Comparison of ENCODE assay signal across 22 cellular contexts in genomic region chr1:192759104-192759503, GRCh38. TPM values are rescaled to one million over a fixed set of nuclear protein-coding genes. Genes with fewer than 3 reads are reported as not detected.
DNase-seq lines count a peak whose midpoint lies in the region; ATAC-seq, FAIRE-seq and TF ChIP-seq lines count a peak whose summit lies in the region.
"Had no signal": no experiment of that assay in that cellular context is flagged by ENCODE, and none has a peak within 500 bp of the region (broad histone marks: within the 10 kb centered on the region; RNA-seq: fewer than 3 reads in every experiment).

No MANE protein-coding gene starts in this region.

- no peak for TF ChIP-seq RAD21 in A549 (conservative IDR thresholded peaks at IDR 0.05 in 1 of 2, IDR thresholded peaks at IDR 0.05 in 1 of 2)

- H3K4me3 ChIP-seq in A549, result no peak overlapping the region
- H3K4me3 ChIP-seq in endodermal cell (ENCODE audit: low read length), result peak overlapping the region; percentile 44
- H3K4me3 ChIP-seq: BLaER1 had no signal

- WGBS in A549 (ENCODE audit: missing lambda C conversion rate), result 83% methylated on average over 1 of the region's 1 CpG
- WGBS in endodermal cell (ENCODE audit: insufficient coverage in 1 of 2, insufficient read length in 1 of 2), 2 experiments, result 100% methylated on average over 1 of the region's 1 CpG

- no peak overlapping the region for H3K9ac ChIP-seq in endodermal cell (ENCODE audit: extremely low read depth, low read length, poor library complexity, severe bottlenecking)
- H3K9ac ChIP-seq: BLaER1 had no signal

- ATAC-seq in A549 (no peak), T-helper 17 cell (no peak), HG02981 (IDR thresholded peaks at IDR 0.05; ENCODE audit: unreplicated experiment) (no peak), HG03571 (IDR thresholded peaks at IDR 0.05; ENCODE audit: unreplicated experiment) (no peak)
- ATAC-seq: CD8-positive, alpha-beta T cell had no signal

- H3K4me1 Mint-ChIP-seq in endodermal cell (peaks cover 7% of the 10 kb centered on the region), T-helper 17 cell (no peaks in the 10 kb centered on the region)
- H3K4me1 Mint-ChIP-seq: CD14-positive monocyte; CD4-positive, CD25-positive, alpha-beta regulatory T cell had no signal

- no peaks in the 10 kb centered on the region for H3K4me1 ChIP-seq in A549
- H3K4me1 ChIP-seq in endodermal cell (ENCODE audit: control insufficient read depth, insufficient read depth, low read length), result no peaks in the 10 kb centered on the region
- H3K4me1 ChIP-seq: BE2C, BLaER1, Caco-2 had no signal

- CTCF ChIA-PET in A549 (lab: Yijun Ruan, JAX), result no interaction called here

- H3K27me3 ChIP-seq in endodermal cell (ENCODE audit: control insufficient read depth, insufficient read depth, low read length, poor library complexity, severe bottlenecking), result no peaks in the 10 kb centered on the region
- H3K27me3 ChIP-seq: BE2C, BLaER1 had no signal

- H3K4me2 ChIP-seq in A549, result no peak overlapping the region
- H3K4me2 ChIP-seq: BLaER1 had no signal

- TF ChIP-seq CTCF in A549 (IDR thresholded peaks at IDR 0.05), result no peak
- TF ChIP-seq CTCF in endodermal cell (conservative IDR thresholded peaks at IDR 0.05), result no peak

- H3K27ac ChIP-seq in A549 (no peak overlapping the region), endodermal cell (ENCODE audit: low read depth, low read length) (no peak overlapping the region)
- H3K27ac ChIP-seq: 22Rv1, BLaER1 had no signal

- no peak overlapping the region for H3K27ac Mint-ChIP-seq in endodermal cell
- H3K27ac Mint-ChIP-seq in T-helper 17 cell, result no peak overlapping the region
- H3K27ac Mint-ChIP-seq: CD14-positive monocyte; CD4-positive, CD25-positive, alpha-beta regulatory T cell; CD8-positive, alpha-beta T cell had no signal

- no peak for TF ChIP-seq EP300 in A549 (IDR thresholded peaks at IDR 0.05)

- no peaks in the 10 kb centered on the region for H3K27me3 Mint-ChIP-seq in endodermal cell (ENCODE audit: insufficient read depth)
- peaks cover 12% of the 10 kb centered on the region for H3K27me3 Mint-ChIP-seq in T-helper 17 cell

- FAIRE-seq in A549 (lab: Jason Lieb, UNC), result peak; percentile 46
- peak; percentile 41 for FAIRE-seq in H54 (lab: Jason Lieb, UNC)
- FAIRE-seq: G401.6, GM12891 had no signal

- peaks cover 5% of the 10 kb centered on the region for H3K36me3 Mint-ChIP-seq in endodermal cell (ENCODE audit: low read depth)
- H3K36me3 Mint-ChIP-seq in T-helper 17 cell (ENCODE audit: low read depth), result no peaks in the 10 kb centered on the region
- H3K36me3 Mint-ChIP-seq: CD14-positive monocyte; CD4-positive, CD25-positive, alpha-beta regulatory T cell; CD8-positive, alpha-beta T cell had no signal

- H3K4me3 Mint-ChIP-seq in endodermal cell (no peak overlapping the region), T-helper 17 cell (no peak overlapping the region)
- H3K4me3 Mint-ChIP-seq: CD14-positive monocyte; CD4-positive, CD25-positive, alpha-beta regulatory T cell; CD8-positive, alpha-beta T cell had no signal

- TF ChIP-seq POLR2A in A549 (IDR thresholded peaks at IDR 0.05; ENCODE audit: low read length) (no peak), H54 (IDR thresholded peaks at IDR 0.05; ENCODE audit: low read depth, low read length) (no peak)

- peaks cover 15% of the 10 kb centered on the region for H3K9me3 Mint-ChIP-seq in endodermal cell
- H3K9me3 Mint-ChIP-seq: CD8-positive, alpha-beta T cell had no signal

- POLR2A ChIA-PET in A549 (lab: Yijun Ruan, JAX), result no interaction called here

- DNase-seq in NCI-H748 (lab: John Stamatoyannopoulos, UW; ENCODE audit: unreplicated experiment), result peak; percentile 4
- DNase-seq in NCI-H748 treated with DMSO at 0.1 percent for 48 hours (lab: John Stamatoyannopoulos, UW), result no peak
- no peak for DNase-seq in A549 (ENCODE audit: low read depth in 1 of 2, low spot score in 1 of 2)
- DNase-seq in H54 (ENCODE audit: insufficient read length, low spot score), result no peak
- DNase-seq in endodermal cell, result no peak
- DNase-seq in T-helper 17 cell, result no peak
- DNase-seq: ACHN; BE2C; C1 segment of cervical spinal cord; Caco-2; Calu3; CD4-positive, CD25-positive, alpha-beta regulatory T cell; CD8-positive, alpha-beta T cell; DMS79 treated with DMSO at 0.1 percent for 48 hours; GF-D8 had no signal

- H3K9me3 ChIP-seq in A549 (no peaks in the 10 kb centered on the region), endodermal cell (ENCODE audit: control insufficient read depth, low read length) (peaks cover 24% of the 10 kb centered on the region), T-helper 17 cell (ENCODE audit: control insufficient read depth, low read length, poor library complexity, severe bottlenecking) (no peaks in the 10 kb centered on the region)
- H3K9me3 ChIP-seq: BE2C, BLaER1, Caco-2 had no signal

- H3K36me3 ChIP-seq in endodermal cell (ENCODE audit: control insufficient read depth, insufficient read depth, low read length), result no peaks in the 10 kb centered on the region
- H3K36me3 ChIP-seq: BE2C, BLaER1 had no signal

TF ChIP-seq in A549, 52 proteins besides CTCF, POLR2A, EP300 and RAD21:
- TF ChIP-seq HOXB13 (CRISPR knock-in tag; IDR thresholded peaks at IDR 0.05; ENCODE audit: low read depth), result no peak
- no peak for TF ChIP-seq CHD4 (IDR thresholded peaks at IDR 0.05; ENCODE audit: borderline replicate concordance)
- no peak for TF ChIP-seq ZFP36 (IDR thresholded peaks at IDR 0.05; ENCODE audit: borderline replicate concordance, partially characterized antibody)
- TF ChIP-seq JUNB (IDR thresholded peaks at IDR 0.05), result no peak
- TF ChIP-seq POLR2AphosphoS2 (conservative IDR thresholded peaks at IDR 0.05; ENCODE audit: low read length), result no peak
- no peak for TF ChIP-seq REST (IDR thresholded peaks at IDR 0.05)
- TF ChIP-seq FOSB (CRISPR knock-in tag; IDR thresholded peaks at IDR 0.05), result no peak
- TF ChIP-seq TFCP2L1 (CRISPR knock-in tag; IDR thresholded peaks at IDR 0.05), result no peak
- no peak for TF ChIP-seq KDM5A (IDR thresholded peaks at IDR 0.05)
- TF ChIP-seq ZNF302 (CRISPR knock-in tag; IDR thresholded peaks at IDR 0.05), result no peak
- TF ChIP-seq KDM1A (IDR thresholded peaks at IDR 0.05; ENCODE audit: low read depth), result no peak
TF ChIP-seq in A549: peak in this region for 0.

RNA-seq across cellular contexts. Expression of gene RGS2, which starts 49.7 kb away (rescaled TPM):
- polyA plus RNA-seq in A549 (2011; rRNA removed) (17.9 and 26.5 TPM in 2 replicates), A549 (2017; fragmentation: RNase III; extraction: RNeasy Plus Mini Kit Qiagen cat#74134 plus additional on column Dnase treatment) (18.4 to 20.1 TPM (median 20.1 TPM) in 3 replicates)
- polyA plus RNA-seq in A549 (2012; cell fraction: cytosol; rRNA removed), result 9.8 and 13.0 TPM in 2 replicates
- polyA plus RNA-seq in A549 (2012; cell fraction: nucleus; rRNA removed), result 5.4 and 7.8 TPM in 2 replicates
- 4.5 and 4.8 TPM in 2 replicates for polyA minus RNA-seq in A549 (2011; rRNA and poly(A)+ RNA removed)
- total RNA-seq in endodermal cell (10 to 100 TPM; 14.1 to 14.2 TPM), T-helper 17 cell (100 to 1,000 TPM; 106 to 122 TPM)
- 22.4 TPM for polyA plus RNA-seq in endodermal cell (2013, experiment 1 of 2)
- 20.7 TPM for polyA plus RNA-seq in endodermal cell (2013, experiment 2 of 2)

Comparison
In these comparisons a context has a peak if more than half of its experiments do, and no peak if none do; other contexts are left out.
1. RNA of gene RGS2, which starts 49.7 kb away (total RNA-seq): 106 to 122 TPM in T-helper 17 cell; 14.1 to 14.2 TPM in endodermal cell; every median in the first group is over 4 times any median in the second.